Comparison of ENCODE assay signal across 11 cellular contexts in genomic region chr10:63261496-63261895, GRCh38.
A peak's percentile ranks its signal among the peaks of the same experiment; 100 is the strongest.
DNase-seq lines count a peak whose midpoint lies in the region; ATAC-seq and TF ChIP-seq lines count a peak whose summit lies in the region.
"Had no signal": no experiment of that assay in that cellular context is flagged by ENCODE, and none has a peak within 500 bp of the region (broad histone marks: within the 10 kb centered on the region; RNA-seq: fewer than 3 reads in every experiment).

No MANE protein-coding gene starts in this region.

- H3K4me3 ChIP-seq in SU-DHL-6 (ENCODE audit: insufficient read depth, low read length, poor library complexity, severe bottlenecking), result peak overlapping the region; percentile 53
- H3K4me3 ChIP-seq in MG63, result no peak overlapping the region
- no peak overlapping the region for H3K4me3 ChIP-seq in esophagus squamous epithelium
- H3K4me3 ChIP-seq: SJSA1 had no signal

- CTCF ChIA-PET in Calu3 (lab: Charles Lee), result interaction anchor here (1.1 kb wide), 1 partner anchor 9 kb away, joined by 3 read pairs; no protein-coding TSS in a partner anchor

- H3K4me3 Mint-ChIP-seq in Calu3 (ENCODE audit: low read depth, unreplicated experiment) (no peak overlapping the region), immature natural killer cell (peak overlapping the region in 2 of 5 donors; percentile 7 to 30)
- peak overlapping the region in 9 of 10 donors; percentile 41 to 74 (median 60) for H3K4me3 Mint-ChIP-seq in naive thymus-derived CD8-positive, alpha-beta T cell

- intact Hi-C loops in Calu3 (cut with micrococcal nuclease; ENCODE audit: unreplicated experiment) (loop anchor here (10.0 kb wide), 1 partner anchor 173 kb away; no protein-coding TSS in a partner anchor), esophagus squamous epithelium (cut with DNase I) (no loop called here)

- H3K9me3 ChIP-seq in SU-DHL-6 (ENCODE audit: insufficient read depth, low read length), result no peaks in the 10 kb centered on the region
- H3K9me3 ChIP-seq in MG63, result no peaks in the 10 kb centered on the region
- H3K9me3 ChIP-seq in esophagus squamous epithelium, result no peaks in the 10 kb centered on the region
- H3K9me3 ChIP-seq: SJSA1 had no signal

- peaks cover 57% of the 10 kb centered on the region for H3K4me1 Mint-ChIP-seq in Calu3 (ENCODE audit: low read depth, unreplicated experiment)
- peaks cover 28 to 81% (median 64%) of the 10 kb centered on the region in 4 donors for H3K4me1 Mint-ChIP-seq in naive thymus-derived CD8-positive, alpha-beta T cell
- H3K4me1 Mint-ChIP-seq in immature natural killer cell, result peaks cover 57 to 98% of the 10 kb centered on the region in 2 donors

- no peaks in the 10 kb centered on the region for H3K9me3 Mint-ChIP-seq in Calu3 (ENCODE audit: low read depth, unreplicated experiment)
- no peaks in the 10 kb centered on the region for H3K9me3 Mint-ChIP-seq in naive thymus-derived CD8-positive, alpha-beta T cell
- no peaks in the 10 kb centered on the region for H3K9me3 Mint-ChIP-seq in immature natural killer cell

- peak overlapping the region; percentile 36 for H3K27ac Mint-ChIP-seq in Calu3 (ENCODE audit: unreplicated experiment)
- H3K27ac Mint-ChIP-seq in naive thymus-derived CD8-positive, alpha-beta T cell, result peak overlapping the region in 5 of 10 donors; percentile 10 to 77 (median 56)
- no peak overlapping the region for H3K27ac Mint-ChIP-seq in immature natural killer cell

- peaks cover 46% of the 10 kb centered on the region for H3K36me3 Mint-ChIP-seq in Calu3 (ENCODE audit: insufficient read depth, unreplicated experiment)
- peaks cover 0 to 45% (median 18%) of the 10 kb centered on the region in 3 donors for H3K36me3 Mint-ChIP-seq in naive thymus-derived CD8-positive, alpha-beta T cell
- peaks cover 7 to 14% (median 8%) of the 10 kb centered on the region in 3 donors for H3K36me3 Mint-ChIP-seq in immature natural killer cell

- peaks cover 8 to 96% (median 49%) of the 10 kb centered on the region in 3 donors for H3K4me1 ChIP-seq in esophagus squamous epithelium

- DNase-seq in Calu3 (no peak), GM20000 (ENCODE audit: low spot score) (peak; percentile 15), MG63 (no peak), immature natural killer cell (no peak), islet precursor cell (no peak), esophagus squamous epithelium (lab: John Stamatoyannopoulos, UW) (no peak)
- no peak for DNase-seq in naive thymus-derived CD8-positive, alpha-beta T cell
- DNase-seq: effector CD4-positive, alpha-beta T cell; NCI-H1694 had no signal

- H3K79me2 ChIP-seq in SU-DHL-6 (ENCODE audit: insufficient read depth, low read length), result peaks cover 99% of the 10 kb centered on the region

- no TSS peak for BruUV-seq in Calu3 (replicated peaks; lab: Mats Ljungman, UMichigan)

- no peaks in the 10 kb centered on the region for H3K9me2 ChIP-seq in SU-DHL-6 (replicated peaks; ENCODE audit: insufficient read depth, low read length)

- H3F3A ChIP-seq in SU-DHL-6 (ENCODE audit: insufficient read depth), result peaks cover 90% of the 10 kb centered on the region

- peak overlapping the region; percentile 100 for H3K4me2 ChIP-seq in SU-DHL-6 (ENCODE audit: low read depth, low read length, poor library complexity, severe bottlenecking)

- peak overlapping the region; percentile 42 for H3K9ac ChIP-seq in SU-DHL-6 (ENCODE audit: low read length)

- H3K27ac ChIP-seq in SU-DHL-6 (ENCODE audit: low read depth, low read length) (peak overlapping the region; percentile 95), esophagus squamous epithelium (peak overlapping the region in 2 of 4 donors; percentile 93 to 95)
- H3K27ac ChIP-seq: SJSA1 had no signal

- no peaks in the 10 kb centered on the region for H4K20me1 ChIP-seq in SU-DHL-6 (ENCODE audit: low read depth, low read length)

- no peak overlapping the region for H2AFZ ChIP-seq in SU-DHL-6 (ENCODE audit: low read depth, low read length, severe bottlenecking)

- H3K36me3 ChIP-seq in SU-DHL-6 (ENCODE audit: low read length) (peaks cover 8% of the 10 kb centered on the region), MG63 (no peaks in the 10 kb centered on the region; the same call in 1 of the 2 replicates), esophagus squamous epithelium (peaks cover 0 to 5% (median 0%) of the 10 kb centered on the region in 3 donors)

- no peaks in the 10 kb centered on the region for H3K27me3 Mint-ChIP-seq in Calu3 (ENCODE audit: unreplicated experiment)
- H3K27me3 Mint-ChIP-seq in naive thymus-derived CD8-positive, alpha-beta T cell, result no peaks in the 10 kb centered on the region
- H3K27me3 Mint-ChIP-seq in immature natural killer cell (ENCODE audit: low read depth in 3 of 3), result peaks cover 3 to 11% (median 4%) of the 10 kb centered on the region in 3 donors

- no peak for ATAC-seq in naive thymus-derived CD8-positive, alpha-beta T cell

- H3K27me3 ChIP-seq in SU-DHL-6 (ENCODE audit: low read length), result no peaks in the 10 kb centered on the region
- no peaks in the 10 kb centered on the region for H3K27me3 ChIP-seq in MG63
- H3K27me3 ChIP-seq in esophagus squamous epithelium, result no peaks in the 10 kb centered on the region
- H3K27me3 ChIP-seq: SJSA1 had no signal

- WGBS in esophagus squamous epithelium, 2 donors, result 73 to 81% methylated on average over 3 of the region's 3 CpGs

- POLR2A ChIA-PET in naive thymus-derived CD8-positive, alpha-beta T cell (lab: Charles Lee), result no interaction called here

- TF ChIP-seq CTCF in Calu3 (IDR thresholded peaks at IDR 0.05; ENCODE audit: unreplicated experiment), result no peak
- no peak for TF ChIP-seq CTCF in GM20000 (IDR thresholded peaks at IDR 0.05; ENCODE audit: extremely low read depth, missing control alignments)
- no peak for TF ChIP-seq CTCF in SU-DHL-6 (IDR thresholded peaks at IDR 0.05; ENCODE audit: insufficient read depth, low read length, poor library complexity, severe bottlenecking)
- no peak for TF ChIP-seq CTCF in esophagus squamous epithelium (IDR thresholded peaks at IDR 0.05)

- TF ChIP-seq POLR2A in esophagus squamous epithelium (IDR thresholded peaks at IDR 0.05), result no peak
